In the genomic region with DNA sequence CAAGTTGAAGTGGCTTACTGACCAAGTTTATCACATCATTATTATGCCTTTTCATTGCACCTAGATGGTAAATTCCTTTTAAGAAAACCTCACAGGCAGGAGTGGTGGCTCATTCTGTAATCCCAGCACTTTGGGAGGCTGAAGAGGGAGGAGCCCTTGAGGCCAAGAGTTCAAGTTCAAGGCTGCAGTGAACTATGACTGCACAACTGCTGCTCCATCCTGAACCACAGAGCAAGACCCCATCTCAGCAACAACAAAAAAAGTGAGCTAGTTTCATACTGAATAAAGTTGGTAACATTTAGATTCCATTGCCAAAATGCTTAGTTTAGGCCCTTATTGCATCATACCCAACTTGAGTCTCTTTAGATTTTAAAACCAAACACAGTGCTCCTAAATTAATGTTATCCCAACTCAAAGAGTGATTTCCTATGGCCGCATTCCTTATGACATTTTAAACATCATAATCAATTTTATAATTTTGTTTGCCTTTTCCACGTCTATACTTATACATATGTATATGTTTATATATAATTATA, we compare ENCODE assay signal across 17 cellular contexts. TPM values are rescaled to one million over a fixed set of nuclear protein-coding genes. Genes with fewer than 3 reads are reported as not detected.
DNase-seq lines count a peak whose midpoint lies in the region; ATAC-seq and TF ChIP-seq lines count a peak whose summit lies in the region.
"Had no signal": no experiment of that assay in that cellular context is flagged by ENCODE, and none has a peak within 500 bp of the region (broad histone marks: within the 10 kb centered on the region; RNA-seq: fewer than 3 reads in every experiment).

No MANE protein-coding gene starts in this region.

- H3K4me3 ChIP-seq in GM23338, result no peak overlapping the region

- no peaks in the 10 kb centered on the region for H3K27me3 Mint-ChIP-seq in activated naive CD8-positive, alpha-beta T cell treated with anti-CD3 and anti-CD28 coated beads for 36 hours
- no peaks in the 10 kb centered on the region for H3K27me3 Mint-ChIP-seq in activated naive CD8-positive, alpha-beta T cell treated with anti-CD3 and anti-CD28 coated beads, Interleukin-2, amount 50 U/mL, for 24 hours
- H3K27me3 Mint-ChIP-seq in GM23338 (ENCODE audit: insufficient read depth, low read depth, poor library complexity), result peaks cover 4% of the 10 kb centered on the region
- no peaks in the 10 kb centered on the region for H3K27me3 Mint-ChIP-seq in central memory CD8-positive, alpha-beta T cell
- no peaks in the 10 kb centered on the region for H3K27me3 Mint-ChIP-seq in type B pancreatic cell
- H3K27me3 Mint-ChIP-seq: CD4-positive, alpha-beta T cell had no signal

- H3K27ac Mint-ChIP-seq in activated naive CD8-positive, alpha-beta T cell treated with anti-CD3 and anti-CD28 coated beads for 36 hours, result peak overlapping the region; percentile 48
- no peak overlapping the region for H3K27ac Mint-ChIP-seq in activated naive CD8-positive, alpha-beta T cell treated with anti-CD3 and anti-CD28 coated beads, Interleukin-2, amount 50 U/mL, for 24 hours
- 0 out of 2 replicates have a peak overlapping the region, but pooled peaks have one; percentile 19 for H3K27ac Mint-ChIP-seq in GM23338
- H3K27ac Mint-ChIP-seq in central memory CD8-positive, alpha-beta T cell (ENCODE audit: low read depth), result peak overlapping the region; percentile 26
- no peak overlapping the region for H3K27ac Mint-ChIP-seq in type B pancreatic cell

- H3K36me3 ChIP-seq in GM23338 (ENCODE audit: insufficient read depth), result no peaks in the 10 kb centered on the region

- H3K4me1 ChIP-seq in GM23338 (ENCODE audit: insufficient read depth), result peaks cover 17% of the 10 kb centered on the region

- H3K4me3 Mint-ChIP-seq in activated naive CD8-positive, alpha-beta T cell treated with anti-CD3 and anti-CD28 coated beads for 36 hours, result no peak overlapping the region
- no peak overlapping the region for H3K4me3 Mint-ChIP-seq in activated naive CD8-positive, alpha-beta T cell treated with anti-CD3 and anti-CD28 coated beads, Interleukin-2, amount 50 U/mL, for 24 hours
- no peak overlapping the region for H3K4me3 Mint-ChIP-seq in GM23338
- no peak overlapping the region for H3K4me3 Mint-ChIP-seq in central memory CD8-positive, alpha-beta T cell
- no peak overlapping the region for H3K4me3 Mint-ChIP-seq in type B pancreatic cell
- H3K4me3 Mint-ChIP-seq: CD4-positive, alpha-beta T cell; H9 had no signal

- no peaks in the 10 kb centered on the region for H3K9me2 ChIP-seq in GM23338 (ENCODE audit: insufficient read depth)

- H4K20me1 ChIP-seq in GM23338 (replicated peaks; ENCODE audit: insufficient read depth), result peaks cover 26% of the 10 kb centered on the region

- no peaks in the 10 kb centered on the region for H3F3A ChIP-seq in GM23338 (replicated peaks; ENCODE audit: low read depth)

- no peak for TF ChIP-seq CTCF in GM23338 (conservative IDR thresholded peaks at IDR 0.05; ENCODE audit: low read depth in 2 of 2)
- TF ChIP-seq CTCF in type B pancreatic cell (conservative IDR thresholded peaks at IDR 0.05), result no peak

- H3K79me2 ChIP-seq in GM23338 (replicated peaks; ENCODE audit: insufficient read depth), result peaks cover 97% of the 10 kb centered on the region

- H3K27me3 ChIP-seq in GM23338 (ENCODE audit: insufficient read depth), result no peaks in the 10 kb centered on the region

- H3K27ac ChIP-seq in GM23338 (ENCODE audit: low read depth), result no peak overlapping the region

- no peak overlapping the region for H3K4me2 ChIP-seq in GM23338

- ATAC-seq in activated naive CD8-positive, alpha-beta T cell treated with anti-CD3 and anti-CD28 coated beads, Interleukin-2, amount 50 U/mL, for 24 hours, result no peak
- ATAC-seq in GM23338, result no peak
- ATAC-seq in central memory CD8-positive, alpha-beta T cell (replicated peaks; ENCODE audit: extremely low read depth, poor library complexity, severe bottlenecking), result no peak

- DNase-seq in activated naive CD8-positive, alpha-beta T cell treated with anti-CD3 and anti-CD28 coated beads for 36 hours, result no peak
- DNase-seq in activated naive CD8-positive, alpha-beta T cell treated with anti-CD3 and anti-CD28 coated beads, Interleukin-2, amount 50 U/mL, for 24 hours, result no peak
- DNase-seq in GM23338 (ENCODE audit: low spot score), result no peak
- no peak for DNase-seq in central memory CD8-positive, alpha-beta T cell (ENCODE audit: low spot score in 2 of 2)
- peak; percentile 24 for DNase-seq in type B pancreatic cell (ENCODE audit: extremely low spot score, unreplicated experiment)
- no peak for DNase-seq in LoVo (ENCODE audit: low spot score)
- DNase-seq in NCI-H1417 (lab: John Stamatoyannopoulos, UW), result no peak
- DNase-seq: ACHN; CD4-positive, alpha-beta T cell; DMS79 treated with DMSO at 0.1 percent for 48 hours; GF-D8; H9; NCI-H1436; NCI-H2029 treated with DMSO at 0.1 percent for 48 hours; NCI-H510A; NCI-H82; SHP77 had no signal

- H3K36me3 Mint-ChIP-seq in activated naive CD8-positive, alpha-beta T cell treated with anti-CD3 and anti-CD28 coated beads for 36 hours, result peaks cover 31% of the 10 kb centered on the region
- peaks cover 14% of the 10 kb centered on the region for H3K36me3 Mint-ChIP-seq in activated naive CD8-positive, alpha-beta T cell treated with anti-CD3 and anti-CD28 coated beads, Interleukin-2, amount 50 U/mL, for 24 hours (ENCODE audit: low read depth)
- H3K36me3 Mint-ChIP-seq in GM23338 (ENCODE audit: low read depth) (no peaks in the 10 kb centered on the region; the same call in 1 of the 3 replicates), type B pancreatic cell (peaks cover 10% of the 10 kb centered on the region)
- peaks cover 5% of the 10 kb centered on the region for H3K36me3 Mint-ChIP-seq in central memory CD8-positive, alpha-beta T cell (ENCODE audit: insufficient read depth)

- no peak overlapping the region for H2AFZ ChIP-seq in GM23338

- H3K4me1 Mint-ChIP-seq in activated naive CD8-positive, alpha-beta T cell treated with anti-CD3 and anti-CD28 coated beads for 36 hours, result peaks cover 45% of the 10 kb centered on the region
- H3K4me1 Mint-ChIP-seq in activated naive CD8-positive, alpha-beta T cell treated with anti-CD3 and anti-CD28 coated beads, Interleukin-2, amount 50 U/mL, for 24 hours, result peaks cover 57% of the 10 kb centered on the region
- H3K4me1 Mint-ChIP-seq in GM23338, result peaks cover 30% of the 10 kb centered on the region
- H3K4me1 Mint-ChIP-seq in central memory CD8-positive, alpha-beta T cell, result peaks cover 57% of the 10 kb centered on the region
- H3K4me1 Mint-ChIP-seq in type B pancreatic cell (ENCODE audit: unreplicated experiment), result peaks cover 10% of the 10 kb centered on the region

- H3K9me3 Mint-ChIP-seq in activated naive CD8-positive, alpha-beta T cell treated with anti-CD3 and anti-CD28 coated beads for 36 hours, result no peaks in the 10 kb centered on the region
- no peaks in the 10 kb centered on the region for H3K9me3 Mint-ChIP-seq in activated naive CD8-positive, alpha-beta T cell treated with anti-CD3 and anti-CD28 coated beads, Interleukin-2, amount 50 U/mL, for 24 hours
- H3K9me3 Mint-ChIP-seq in GM23338 (no peaks in the 10 kb centered on the region), type B pancreatic cell (no peaks in the 10 kb centered on the region)
- no peaks in the 10 kb centered on the region for H3K9me3 Mint-ChIP-seq in central memory CD8-positive, alpha-beta T cell
- H3K9me3 Mint-ChIP-seq: CD4-positive, alpha-beta T cell; H9 had no signal

TF ChIP-seq in GM23338, 12 proteins besides CTCF, POLR2A, EP300 and RAD21 (continues in another document):
- no peak for TF ChIP-seq POLR2AphosphoS5 (IDR thresholded peaks at IDR 0.05; ENCODE audit: low read depth)
- TF ChIP-seq EZH2phosphoT487 (IDR thresholded peaks at IDR 0.05; ENCODE audit: unreplicated experiment), result no peak

RNA-seq across cellular contexts. Expression of a gene that starts 36.0 kb away (rescaled TPM):
- 100 to 1,000 TPM; 104 to 107 TPM for total RNA-seq in activated naive CD8-positive, alpha-beta T cell treated with anti-CD3 and anti-CD28 coated beads for 36 hours
- 72.4 and 91.9 TPM in 2 replicates for total RNA-seq in GM23338 (2014; rRNA removed; shearing (Covaris generic))
- 20.1 and 22.1 TPM in 2 replicates for polyA plus RNA-seq in GM23338 (2016; fragmentation: Nextera tagmentation; extraction: Ambion mirVana)
- total RNA-seq in type B pancreatic cell (ENCODE audit: low replicate concordance), result 67.1 and 73.3 TPM in 2 replicates

Comparison
In these comparisons a context has a peak if more than half of its experiments do, and no peak if none do; other contexts are left out.
1. H3K27ac Mint-ChIP-seq: peak in activated naive CD8-positive, alpha-beta T cell treated with anti-CD3 and anti-CD28 coated beads for 36 hours (single experiment), GM23338 (single experiment) and central memory CD8-positive, alpha-beta T cell (single experiment); none in activated naive CD8-positive, alpha-beta T cell treated with anti-CD3 and anti-CD28 coated beads, Interleukin-2, amount 50 U/mL, for 24 hours (single experiment) and type B pancreatic cell (single experiment).